In the genomic region with DNA sequence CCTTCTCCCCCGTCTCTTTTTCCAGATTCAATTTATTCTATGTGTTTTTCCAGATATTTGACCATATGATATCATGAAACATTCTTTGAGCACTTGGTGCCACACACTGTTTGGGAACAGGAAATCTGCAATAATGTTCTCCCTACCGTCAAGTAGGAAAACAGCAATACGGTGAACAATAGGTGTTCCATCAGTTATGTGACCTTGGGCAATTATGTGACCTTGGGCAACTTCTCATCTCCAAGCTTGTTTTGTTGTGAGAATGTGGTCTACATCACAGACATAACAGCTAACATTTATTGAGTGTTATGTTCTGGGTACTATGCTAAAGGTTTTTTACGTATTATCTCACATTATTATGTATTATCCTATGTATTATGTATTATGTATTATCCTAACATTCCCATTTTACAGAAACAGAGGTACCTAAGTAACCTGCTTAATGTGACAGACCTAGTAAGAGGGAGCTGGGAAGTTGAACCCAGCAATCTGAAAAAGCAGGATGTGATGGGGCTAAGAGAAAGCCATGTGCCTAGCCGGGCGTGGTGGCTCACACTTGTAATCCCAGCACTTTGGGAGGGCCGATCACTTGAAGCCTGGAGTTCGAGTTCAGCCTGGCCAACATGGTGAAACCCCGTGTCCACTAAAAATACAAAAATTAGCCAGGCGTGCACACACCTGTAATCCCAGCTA, we compare ENCODE assay signal across 9 cellular contexts. TPM values are rescaled to one million over a fixed set of nuclear protein-coding genes. Genes with fewer than 3 reads are reported as not detected.
A peak's percentile ranks its signal among the peaks of the same experiment; 100 is the strongest.
DNase-seq lines count a peak whose midpoint lies in the region; ATAC-seq, FAIRE-seq and TF ChIP-seq lines count a peak whose summit lies in the region.
"Had no signal": no experiment of that assay in that cellular context is flagged by ENCODE, and none has a peak within 500 bp of the region (broad histone marks: within the 10 kb centered on the region; RNA-seq: fewer than 3 reads in every experiment).

No MANE protein-coding gene starts in this region.

- no peak for FAIRE-seq in pancreas (lab: Jason Lieb, UNC)
- FAIRE-seq in H54 (lab: Jason Lieb, UNC) = no peak
- FAIRE-seq: islet of Langerhans had no signal

- DNase-seq in NCI-H69 (lab: John Stamatoyannopoulos, UW) (peak; percentile 20), pancreas (no peak), H54 (ENCODE audit: insufficient read length, low spot score) (no peak), NCI-H774 (lab: John Stamatoyannopoulos, UW) (no peak), DMS153 treated with DMSO at 0.1 percent for 48 hours (lab: John Stamatoyannopoulos, UW; ENCODE audit: unreplicated experiment) (no peak)

- H3K27ac ChIP-seq in DOHH2 (ENCODE audit: low read depth, low read length) = peak overlapping the region; percentile 73
- H3K27ac ChIP-seq in pancreas = peak overlapping the region in 2 of 4 donors; percentile 93 to 94

- no peaks in the 10 kb centered on the region for H3K9me3 ChIP-seq in DOHH2 (ENCODE audit: control insufficient read depth, insufficient read depth, low read length)
- no peaks in the 10 kb centered on the region for H3K9me3 ChIP-seq in endocrine pancreas (ENCODE audit: control insufficient read depth, low read length)
- no peaks in the 10 kb centered on the region for H3K9me3 ChIP-seq in pancreas

- H3K27me3 ChIP-seq in DOHH2 (ENCODE audit: control insufficient read depth, low read length) = no peaks in the 10 kb centered on the region
- H3K27me3 ChIP-seq in endocrine pancreas (ENCODE audit: control insufficient read depth, insufficient read depth, low read length) = no peaks in the 10 kb centered on the region
- no peaks in the 10 kb centered on the region for H3K27me3 ChIP-seq in pancreas

- H3K4me1 ChIP-seq in DOHH2 (ENCODE audit: control insufficient read depth, low read length) (peaks cover 43% of the 10 kb centered on the region), endocrine pancreas (ENCODE audit: control insufficient read depth, insufficient read depth, low read length) (peaks cover 5% of the 10 kb centered on the region), pancreas (peaks cover 7 to 29% (median 12%) of the 10 kb centered on the region in 3 donors)

- peaks cover 77% of the 10 kb centered on the region for H3K79me2 ChIP-seq in DOHH2 (ENCODE audit: control insufficient read depth, low read length)

- WGBS in pancreas, 2 donors = 61% methylated on average over 10 of the region's 10 CpGs

- H3K9ac ChIP-seq in endocrine pancreas (ENCODE audit: control insufficient read depth, insufficient read depth, low read length) = no peak overlapping the region

- intact Hi-C loops in pancreas (cut with DNase I) = no loop called here

- H4K20me1 ChIP-seq in DOHH2 (ENCODE audit: control insufficient read depth, insufficient read depth, low read depth, low read length) = peaks cover 4% of the 10 kb centered on the region; the same call in 1 of the 2 replicates

- H3F3A ChIP-seq in DOHH2 (ENCODE audit: control insufficient read depth, insufficient read depth) = peaks cover 19% of the 10 kb centered on the region

- ATAC-seq in pancreas (no peak), HG03521 (IDR thresholded peaks at IDR 0.05; ENCODE audit: unreplicated experiment) (no peak)

- H3K4me2 ChIP-seq in DOHH2 (ENCODE audit: low read length) = peak overlapping the region; percentile 90

- TF ChIP-seq CTCF in DOHH2 (IDR thresholded peaks at IDR 0.05; ENCODE audit: low read depth, low read length, poor library complexity, severe bottlenecking) (no peak), pancreas (IDR thresholded peaks at IDR 0.05) (no peak)

- no peaks in the 10 kb centered on the region for H3K9me2 ChIP-seq in DOHH2 (replicated peaks; ENCODE audit: control insufficient read depth, low read length)

- peaks cover 65% of the 10 kb centered on the region for H3K36me3 ChIP-seq in DOHH2 (ENCODE audit: control insufficient read depth, low read length)
- H3K36me3 ChIP-seq in endocrine pancreas (ENCODE audit: control insufficient read depth, insufficient read depth, low read length) = no peaks in the 10 kb centered on the region
- no peaks in the 10 kb centered on the region for H3K36me3 ChIP-seq in pancreas

- H3K4me3 ChIP-seq in DOHH2 (ENCODE audit: low read length) (peak overlapping the region; percentile 99), endocrine pancreas (ENCODE audit: control insufficient read depth, insufficient read depth, low read length) (peak overlapping the region; percentile 64), pancreas (peak overlapping the region in 3 of 4 donors; percentile 56 to 94 (median 58))

- TF ChIP-seq POLR2A in H54 (IDR thresholded peaks at IDR 0.05; ENCODE audit: low read depth, low read length) = no peak

RNA-seq across cellular contexts. Expression of a gene that starts 1.2 kb away (rescaled TPM):
- 10 to 100 TPM; 23.2 to 54.8 (median 27.2) TPM for total RNA-seq in pancreas
- 10 to 100 TPM; 22.7 to 30.3 TPM for polyA plus RNA-seq in pancreas

RNA-seq across cellular contexts. Expression of a gene that starts 48.4 kb away (rescaled TPM):
- 100 to 1,000 TPM; 230 to 377 (median 326) TPM for total RNA-seq in pancreas
- polyA plus RNA-seq in pancreas = 100 to 1,000 TPM in 1 of 2 donors, 10 to 100 TPM in 1; 56.0 to 122 TPM

RNA-seq across cellular contexts. Expression of a gene that starts 58.6 kb away (rescaled TPM):
- 1 to 10 TPM; 2.6 to 7.0 (median 3.6) TPM for total RNA-seq in pancreas
- 10 to 100 TPM; 11.9 to 12.1 TPM for polyA plus RNA-seq in pancreas
